14 cellular contexts compared by ENCODE assay signal in the genomic region with DNA sequence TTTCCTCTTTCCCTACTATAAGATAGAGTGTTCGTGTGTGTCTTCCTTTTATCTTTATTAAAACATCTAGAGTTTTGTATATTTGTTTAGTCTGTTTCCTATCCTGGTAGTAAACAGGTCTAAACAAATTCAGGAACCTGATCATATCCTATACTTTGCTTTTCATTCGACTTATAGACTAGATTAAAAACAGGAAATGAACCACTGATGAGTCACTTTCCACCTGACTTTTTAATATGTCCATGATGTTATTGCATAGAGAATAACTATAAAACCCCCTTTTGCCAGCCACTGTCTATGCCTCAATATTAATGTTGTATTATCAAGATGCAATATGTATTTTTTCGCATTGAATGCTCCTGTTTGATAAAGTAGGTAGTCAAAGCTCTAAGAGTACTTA.
"Had no signal": no experiment of that assay in that cellular context is flagged by ENCODE, and none has a peak within 500 bp of the region (broad histone marks: within the 10 kb centered on the region; RNA-seq: fewer than 3 reads in every experiment).

No MANE protein-coding gene starts in this region.

- ATAC-seq: activated CD4-positive, alpha-beta T cell treated with anti-CD3 and anti-CD28 coated beads for 36 hours; gastrocnemius medialis; left ventricle myocardium superior; WTC11 had no signal

- H3K4me1 ChIP-seq: gastrocnemius medialis, tibial nerve had no signal

- H3K9me3 ChIP-seq: gastrocnemius medialis had no signal

- H3K4me3 ChIP-seq: dorsolateral prefrontal cortex, gastrocnemius medialis, tibial nerve had no signal

- H3K27me3 ChIP-seq: dorsolateral prefrontal cortex, gastrocnemius medialis, tibial nerve had no signal

- H3K36me3 ChIP-seq: gastrocnemius medialis, tibial nerve had no signal

- DNase-seq: activated CD4-positive, alpha-beta T cell treated with anti-CD3 and anti-CD28 coated beads for 36 hours; activated CD4-positive, alpha-beta T cell treated with anti-CD3 and anti-CD28 coated beads, Interleukin-2, amount 50 U/mL, for 48 hours; activated gamma-delta T cell; dorsolateral prefrontal cortex; endodermal cell; erythroblast; gastrocnemius medialis; head of caudate nucleus; left ventricle myocardium superior; occipital lobe; retina; stimulated activated CD4-positive, alpha-beta T cell treated with anti-CD3 and anti-CD28 coated beads, Interleukin-2, amount 100 ng/mL, for 24 hours had no signal

- H3K27ac ChIP-seq: dorsolateral prefrontal cortex, gastrocnemius medialis, tibial nerve had no signal
